ENCODE assay signal across 19 cellular contexts in genomic region chr1:41743361-41743760, GRCh38.
DNase-seq lines count a peak whose midpoint lies in the region; TF ChIP-seq lines count a peak whose summit lies in the region.
"Had no signal": no experiment of that assay in that cellular context is flagged by ENCODE, and none has a peak within 500 bp of the region (broad histone marks: within the 10 kb centered on the region; RNA-seq: fewer than 3 reads in every experiment).

No MANE protein-coding gene starts in this region.

- peaks cover 86% of the 10 kb centered on the region for H3K4me1 Mint-ChIP-seq in activated CD4-positive, alpha-beta T cell treated with anti-CD3 and anti-CD28 coated beads, Interleukin-2, amount 10 ng/mL, durations not matched to agents 24 days and 14 days
- peaks cover 89% of the 10 kb centered on the region for H3K4me1 Mint-ChIP-seq in activated naive CD8-positive, alpha-beta T cell treated with anti-CD3 and anti-CD28 coated beads for 36 hours

- H3K4me1 ChIP-seq in adrenal gland (replicated peaks in 1 of 2) (peaks cover 0 to 24% of the 10 kb centered on the region in 2 donors), uterus (no peaks in the 10 kb centered on the region)
- H3K4me1 ChIP-seq: A549, pancreas had no signal

- H3K4me3 ChIP-seq in skeletal muscle cell (ENCODE audit: low read depth, low read length) (no peak overlapping the region), adrenal gland (no peak overlapping the region), uterus (no peak overlapping the region)
- H3K4me3 ChIP-seq: A549, cardiac muscle cell, MG63, pancreas, thoracic aorta had no signal

- TF ChIP-seq POLR2A in adrenal gland (IDR thresholded peaks at IDR 0.05) (no peak), uterus (IDR thresholded peaks at IDR 0.05) (no peak)

- H3K9me3 Mint-ChIP-seq in activated CD4-positive, alpha-beta T cell treated with anti-CD3 and anti-CD28 coated beads, Interleukin-2, amount 10 ng/mL, durations not matched to agents 24 days and 14 days: no peaks in the 10 kb centered on the region
- H3K9me3 Mint-ChIP-seq in activated naive CD8-positive, alpha-beta T cell treated with anti-CD3 and anti-CD28 coated beads for 36 hours: no peaks in the 10 kb centered on the region

- peak overlapping the region; percentile 94 for H3K27ac Mint-ChIP-seq in activated CD4-positive, alpha-beta T cell treated with anti-CD3 and anti-CD28 coated beads, Interleukin-2, amount 10 ng/mL, durations not matched to agents 24 days and 14 days
- H3K27ac Mint-ChIP-seq in activated naive CD8-positive, alpha-beta T cell treated with anti-CD3 and anti-CD28 coated beads for 36 hours: peak overlapping the region; percentile 96

- TF ChIP-seq CTCF in adrenal gland (IDR thresholded peaks at IDR 0.05): no peak
- TF ChIP-seq CTCF in uterus (IDR thresholded peaks at IDR 0.05): no peak

- H3K27me3 Mint-ChIP-seq in activated CD4-positive, alpha-beta T cell treated with anti-CD3 and anti-CD28 coated beads, Interleukin-2, amount 10 ng/mL, durations not matched to agents 24 days and 14 days: no peaks in the 10 kb centered on the region
- no peaks in the 10 kb centered on the region for H3K27me3 Mint-ChIP-seq in activated naive CD8-positive, alpha-beta T cell treated with anti-CD3 and anti-CD28 coated beads for 36 hours

- H3K36me3 Mint-ChIP-seq in activated CD4-positive, alpha-beta T cell treated with anti-CD3 and anti-CD28 coated beads, Interleukin-2, amount 10 ng/mL, durations not matched to agents 24 days and 14 days (ENCODE audit: low read depth): no peaks in the 10 kb centered on the region
- peaks cover 1% of the 10 kb centered on the region for H3K36me3 Mint-ChIP-seq in activated naive CD8-positive, alpha-beta T cell treated with anti-CD3 and anti-CD28 coated beads for 36 hours

- peak overlapping the region; percentile 32 for H3K4me3 Mint-ChIP-seq in activated CD4-positive, alpha-beta T cell treated with anti-CD3 and anti-CD28 coated beads, Interleukin-2, amount 10 ng/mL, durations not matched to agents 24 days and 14 days
- no peak overlapping the region for H3K4me3 Mint-ChIP-seq in activated naive CD8-positive, alpha-beta T cell treated with anti-CD3 and anti-CD28 coated beads for 36 hours

- DNase-seq in activated CD4-positive, alpha-beta T cell treated with anti-CD3 and anti-CD28 coated beads, Interleukin-2, amount 10 ng/mL, durations not matched to agents 24 days and 14 days: no peak
- DNase-seq in activated CD4-positive, alpha-beta T cell treated with anti-CD3 and anti-CD28 coated beads for 4 hours: no peak
- DNase-seq in HCEC 1CT (peak; percentile 60), skeletal muscle cell (ENCODE audit: low read depth) (peak; percentile 87), adrenal gland (no peak), LoVo (ENCODE audit: low spot score) (no peak), uterus (no peak)
- DNase-seq in activated naive CD8-positive, alpha-beta T cell treated with anti-CD3 and anti-CD28 coated beads for 36 hours: no peak
- DNase-seq: activated CD4-positive, alpha-beta T cell treated with anti-CD3 and anti-CD28 coated beads for 1 hour; activated effector memory CD4-positive, alpha-beta T cell treated with Interleukin-2 at 50 U/mL for 16 hours; hypothalamus; left colon; MG63; NCI-H2107; NCI-H82; pancreas had no signal

- intact Hi-C loops in activated CD4-positive, alpha-beta T cell treated with anti-CD3 and anti-CD28 coated beads, Interleukin-2, amount 10 ng/mL, durations not matched to agents 24 days and 14 days (cut with micrococcal nuclease): loop anchor here (5.0 kb wide), 1 partner anchor 174 kb away; the partner anchor contains the start of gene HIVEP3
- intact Hi-C loops in adrenal gland (cut with DNase I) (no loop called here), uterus (cut with DNase I; ENCODE audit: low total_unique reads) (no loop called here)

- H3K27me3 ChIP-seq in adrenal gland (no peaks in the 10 kb centered on the region), uterus (no peaks in the 10 kb centered on the region)
- H3K27me3 ChIP-seq: cardiac muscle cell, MG63, pancreas had no signal

- H3K9me3 ChIP-seq in adrenal gland (replicated peaks in 1 of 3) (no peaks in the 10 kb centered on the region), uterus (no peaks in the 10 kb centered on the region)
- H3K9me3 ChIP-seq: A549, MG63, pancreas, thoracic aorta had no signal

- no peak overlapping the region for H3K27ac ChIP-seq in adrenal gland
- H3K27ac ChIP-seq in uterus: no peak overlapping the region
- H3K27ac ChIP-seq: A549, cardiac muscle cell, pancreas, thoracic aorta had no signal

- no peaks in the 10 kb centered on the region for H3K36me3 ChIP-seq in adrenal gland (replicated peaks in 1 of 2)
- no peaks in the 10 kb centered on the region for H3K36me3 ChIP-seq in uterus
- H3K36me3 ChIP-seq: cardiac muscle cell, MG63, pancreas, thoracic aorta had no signal

- 42 to 60% (median 58%) methylated on average over 3 of the region's 3 CpGs for WGBS in adrenal gland, 4 donors

Comparison
In these comparisons a context has a peak if more than half of its experiments do, and no peak if none do; other contexts are left out.
1. DNase-seq: peak in HCEC 1CT (single experiment) and skeletal muscle cell (single experiment); none in activated CD4-positive, alpha-beta T cell treated with anti-CD3 and anti-CD28 coated beads, Interleukin-2, amount 10 ng/mL, durations not matched to agents 24 days and 14 days (single experiment), activated CD4-positive, alpha-beta T cell treated with anti-CD3 and anti-CD28 coated beads for 4 hours (0 of 2), activated naive CD8-positive, alpha-beta T cell treated with anti-CD3 and anti-CD28 coated beads for 36 hours (single experiment), adrenal gland (0 of 7), LoVo (single experiment) and uterus (0 of 2).